Comparison of ENCODE assay signal across 35 cellular contexts in genomic region chr5:100182402-100182801, GRCh38.
"Had no signal": no experiment of that assay in that cellular context is flagged by ENCODE, and none has a peak within 500 bp of the region (broad histone marks: within the 10 kb centered on the region; RNA-seq: fewer than 3 reads in every experiment).

No MANE protein-coding gene starts in this region.

- DNase-seq: Karpas-422, Kasumi-1, MG63, MM.1S, MV-4-11, NCI-H1048, NCI-H1092, NCI-H1092 treated with DMSO at 0.1 percent for 48 hours, NCI-H1105, NCI-H1105 treated with DMSO at 0.1 percent for 48 hours, NCI-H1417, NCI-H1417 treated with DMSO at 0.1 percent for 48 hours, NCI-H1436, NCI-H1436 treated with DMSO at 0.1 percent for 48 hours, NCI-H146, NCI-H1694, NCI-H1694 treated with DMSO at 0.1 percent for 48 hours, NCI-H187, NCI-H187 treated with DMSO at 0.1 percent for 48 hours, NCI-H1930, NCI-H2029, NCI-H2029 treated with DMSO at 0.1 percent for 48 hours, NCI-H2081, NCI-H2081 treated with DMSO at 0.1 percent for 48 hours, NCI-H2107, NCI-H2171, NCI-H2171 treated with DMSO at 0.1 percent for 48 hours, NCI-H2227 treated with DMSO at 0.1 percent for 48 hours, NCI-H226, NCI-H345, NCI-H446, NCI-H446 treated with DMSO at 0.1 percent for 48 hours, NCI-H510A, NCI-H510A treated with DMSO at 0.1 percent for 48 hours, NCI-H524 had no signal

- H3K4me3 ChIP-seq: MG63 had no signal

- H3K9me3 ChIP-seq: MG63 had no signal

- H3K36me3 ChIP-seq: MG63 had no signal

- H3K27me3 ChIP-seq: MG63 had no signal
